In the genomic region with DNA sequence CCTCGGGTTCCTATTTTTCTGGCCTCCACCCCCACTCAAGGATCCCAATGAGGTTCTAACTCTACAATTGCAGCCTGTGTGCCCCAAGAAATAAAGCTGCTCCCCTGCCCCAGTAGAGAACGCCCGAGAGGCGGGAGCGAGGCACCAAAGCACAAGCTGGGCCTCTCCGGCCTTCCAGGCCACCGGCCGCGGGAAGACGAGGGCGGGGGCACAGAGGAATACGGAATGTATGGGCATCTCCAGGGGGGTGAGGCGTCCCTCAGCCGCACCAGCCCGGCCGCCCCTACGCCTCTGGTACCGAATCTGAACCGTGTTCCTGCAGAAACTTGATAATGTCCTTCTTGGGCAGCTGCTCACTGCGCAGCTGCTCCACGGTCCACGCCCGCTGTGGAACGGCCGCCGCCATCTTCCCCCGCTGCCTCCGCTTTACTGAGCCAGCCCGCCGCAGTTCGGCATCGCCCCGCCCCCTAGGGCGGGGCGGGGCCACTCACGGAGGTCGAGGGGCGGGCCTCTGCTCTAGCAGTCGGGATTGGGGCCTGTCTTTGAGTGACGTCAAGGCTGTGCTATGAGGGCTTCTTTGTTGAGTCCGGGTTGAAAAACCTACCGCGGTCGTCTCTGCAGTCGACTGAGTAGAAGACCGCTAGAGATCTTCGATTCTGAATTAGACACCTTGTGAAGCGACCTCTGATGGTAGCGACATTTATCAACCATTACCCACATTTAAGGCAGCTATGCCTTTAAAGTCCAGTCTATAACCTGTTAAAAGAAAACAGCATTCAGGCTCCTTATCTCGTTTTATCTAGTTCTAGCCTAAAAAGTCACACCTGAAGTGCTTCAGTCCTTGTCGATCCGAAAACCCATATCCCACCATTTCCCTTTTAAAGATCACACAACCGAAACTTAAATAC, we compare ENCODE assay signal across 8 cellular contexts. TPM values are rescaled to one million over a fixed set of nuclear protein-coding genes. Genes with fewer than 3 reads are reported as not detected.
DNase-seq lines count a peak whose midpoint lies in the region; ATAC-seq lines count a peak whose summit lies in the region.

Gene FKBP3 (minus strand): TSS at position 431 of the 908 bp plus-strand sequence. CDS start 25 bp downstream, at position 406.

- H3K9me3 Mint-ChIP-seq in effector memory CD8-positive, alpha-beta T cell, result no peaks in the 10 kb centered on the region
- H3K9me3 Mint-ChIP-seq in memory B cell, result no peaks in the 10 kb centered on the region

- H3K27ac Mint-ChIP-seq in effector memory CD8-positive, alpha-beta T cell, result peak within 1 kb of the TSS; percentile 97 to 98
- peak within 1 kb of the TSS; percentile 95 for H3K27ac Mint-ChIP-seq in memory B cell

- ATAC-seq in GM19467 (IDR thresholded peaks at IDR 0.05; ENCODE audit: unreplicated experiment), result peak; percentile 92
- ATAC-seq in effector memory CD8-positive, alpha-beta T cell (replicated peaks), result peak; percentile 87
- ATAC-seq in memory B cell (ENCODE audit: low read depth), result peak; percentile 88

- no peaks in the 10 kb centered on the region for H3K27me3 Mint-ChIP-seq in effector memory CD8-positive, alpha-beta T cell
- H3K27me3 Mint-ChIP-seq in memory B cell, result no peaks in the 10 kb centered on the region

- peak within 1 kb of the TSS; percentile 96 to 97 for H3K4me3 Mint-ChIP-seq in effector memory CD8-positive, alpha-beta T cell
- H3K4me3 Mint-ChIP-seq in memory B cell, result peak within 1 kb of the TSS; percentile 93

- peaks cover 20 to 32% of the 10 kb centered on the region in 2 donors for H3K4me1 Mint-ChIP-seq in effector memory CD8-positive, alpha-beta T cell (ENCODE audit: low read depth in 2 of 2)
- peaks cover 20% of the 10 kb centered on the region for H3K4me1 Mint-ChIP-seq in memory B cell

- H3K36me3 Mint-ChIP-seq in effector memory CD8-positive, alpha-beta T cell (ENCODE audit: insufficient read depth), result peaks cover 18% of the 10 kb centered on the region
- H3K36me3 Mint-ChIP-seq in memory B cell, result no peaks in the 10 kb centered on the region

- POLR2A ChIA-PET in activated CD8-positive, alpha-beta memory T cell treated with anti-CD3 and anti-CD28 coated beads for 36 hours (lab: Charles Lee), result interaction anchor here (0.7 to 2.6 kb wide), 2 partner anchors 20 to 172 kb away, joined by 3 to 14 read pairs; partner anchors contain the start of genes KLHL28 and TOGARAM1

- CTCF ChIA-PET in activated CD8-positive, alpha-beta memory T cell treated with anti-CD3 and anti-CD28 coated beads for 36 hours (lab: Charles Lee), result interaction anchor here (0.9 to 1.4 kb wide), 2 partner anchors 119 to 173 kb away, joined by 4 to 5 read pairs; partner anchors contain the start of genes KLHL28, MIS18BP1 and TOGARAM1

- peak; percentile 93 for DNase-seq in CMK (ENCODE audit: low read depth)
- DNase-seq in HS-5 (ENCODE audit: low read depth), result peak; percentile 93
- peak; percentile 93 for DNase-seq in NK-92 treated with Interleukin-12 subunit alpha and Interleukin-12 subunit beta, amount 100 ng/mL, for 24 hours (lab: John Stamatoyannopoulos, UW)
- peak; percentile 84 to 92 (median 89) for DNase-seq in effector memory CD8-positive, alpha-beta T cell
- DNase-seq in memory B cell (ENCODE audit: low spot score in 2 of 2), result peak; percentile 79 to 91
- DNase-seq in stimulated activated CD8-positive, alpha-beta memory T cell treated with anti-CD3 and anti-CD28 coated beads, Interleukin-12 subunit alpha, Interleukin-12 subunit beta, amount 100 ng/mL, for 4 hours (ENCODE audit: low read depth), result peak; percentile 89

RNA-seq across cellular contexts. Expression of gene FKBP3, which starts in this region (rescaled TPM):
- 10 to 100 TPM; 69.7 to 71.7 TPM for total RNA-seq in activated CD8-positive, alpha-beta memory T cell treated with anti-CD3 and anti-CD28 coated beads for 36 hours

Comparison
In these comparisons a context has a peak if more than half of its experiments do, and no peak if none do; other contexts are left out.
1. Peak in every context shown above with its lines: DNase-seq and ATAC-seq.